In genomic region chr2:192042126-192042525, GRCh38 we compare ENCODE assay signal across 9 cellular contexts.
"Had no signal": no experiment of that assay in that cellular context is flagged by ENCODE, and none has a peak within 500 bp of the region (broad histone marks: within the 10 kb centered on the region; RNA-seq: fewer than 3 reads in every experiment).

No MANE protein-coding gene starts in this region.

- DNase-seq: GM23248, GOT3, H7, H9, HCEC 1CT, HFFc6 had no signal

- H2AFZ ChIP-seq: GM23248, GM23338 had no signal

- ATAC-seq: GM23338, HCT116 had no signal

- H3K27ac ChIP-seq: GM23248 had no signal

- H3K36me3 ChIP-seq: HAP-1 had no signal

- H3K4me2 ChIP-seq: GM23338 had no signal

- H3K9ac ChIP-seq: GM23248 had no signal

- H3K4me3 ChIP-seq: GM23248, GM23338, HAP-1 had no signal

- H3K4me1 ChIP-seq: HAP-1 had no signal

- H3K9me3 ChIP-seq: HAP-1 had no signal
